ENCODE assay signal across 8 cellular contexts in genomic region chr12:102444093-102444492, GRCh38. TPM values are rescaled to one million over a fixed set of nuclear protein-coding genes. Genes with fewer than 3 reads are reported as not detected.
"Had no signal": no experiment of that assay in that cellular context is flagged by ENCODE, and none has a peak within 500 bp of the region (broad histone marks: within the 10 kb centered on the region; RNA-seq: fewer than 3 reads in every experiment).

No MANE protein-coding gene starts in this region.

- H3K4me3 ChIP-seq: K562 had no signal

- H3K27ac ChIP-seq: HL-60 had no signal

- ATAC-seq: K562 had no signal

- FAIRE-seq: HTR-8/SVneo, K562 had no signal

- DNase-seq: IMR-90, KBM-7, KG1 had no signal

RNA-seq across cellular contexts. Expression of gene IGF1, which starts 36.3 kb away (rescaled TPM):
- total RNA-seq: HT-29, HT1080 had no signal
